17 cellular contexts compared by ENCODE assay signal in genomic region chr3:17069754-17070153, GRCh38.
"Had no signal": no experiment of that assay in that cellular context is flagged by ENCODE, and none has a peak within 500 bp of the region (broad histone marks: within the 10 kb centered on the region; RNA-seq: fewer than 3 reads in every experiment).

No MANE protein-coding gene starts in this region.

- H3K27me3 Mint-ChIP-seq: activated CD4-positive, alpha-beta T cell treated with anti-CD3 and anti-CD28 coated beads for 36 hours; activated naive CD4-positive, alpha-beta T cell treated with anti-CD3 and anti-CD28 coated beads, Interleukin-2, amount 50 U/mL, for 24 hours; naive thymus-derived CD4-positive, alpha-beta T cell had no signal

- H3K27ac Mint-ChIP-seq: activated CD4-positive, alpha-beta T cell treated with anti-CD3 and anti-CD28 coated beads for 36 hours; T-helper 1 cell treated with Interleukin-12 subunit alpha and Interleukin-12 subunit beta and Interleukin-4 antibody, amounts not matched to agents 30 μg/mL and 1 μg/mL, for 36 hours had no signal

- FAIRE-seq: endometrium, urothelium cell line had no signal

- H3K27me3 ChIP-seq: ascending aorta, ovary, tibial nerve had no signal

- H3K4me3 ChIP-seq: ascending aorta, coronary artery, ovary, tibial nerve had no signal

- H3K4me1 ChIP-seq: ascending aorta, tibial nerve had no signal

- H3K9me3 Mint-ChIP-seq: T-helper 1 cell treated with Interleukin-12 subunit alpha and Interleukin-12 subunit beta and Interleukin-4 antibody, amounts not matched to agents 30 μg/mL and 1 μg/mL, for 36 hours had no signal

- ATAC-seq: activated CD4-positive, alpha-beta T cell treated with anti-CD3 and anti-CD28 coated beads for 36 hours; naive thymus-derived CD4-positive, alpha-beta T cell; stimulated activated naive CD8-positive, alpha-beta T cell treated with anti-CD3 and anti-CD28 coated beads, Interleukin-15, Interleukin-2, amounts not matched to agents 100 U/mL and 50 U/mL, for 24 hours had no signal

- H3K27ac ChIP-seq: ascending aorta, coronary artery, ovary, tibial nerve had no signal

- DNase-seq: activated CD4-positive, alpha-beta T cell treated with anti-CD3 and anti-CD28 coated beads for 36 hours; activated CD4-positive, alpha-beta T cell treated with anti-CD3 and anti-CD28 coated beads, Interleukin-2, amount 50 U/mL, for 48 hours; activated gamma-delta T cell; erythroblast; foreskin melanocyte; head of caudate nucleus; mesenchymal stem cell; naive thymus-derived CD4-positive, alpha-beta T cell; ovary; stimulated activated naive CD8-positive, alpha-beta T cell treated with anti-CD3 and anti-CD28 coated beads, Interleukin-15, Interleukin-2, amounts not matched to agents 100 U/mL and 50 U/mL, for 24 hours had no signal

- H3K36me3 ChIP-seq: ovary, tibial nerve had no signal

- H3K9me3 ChIP-seq: ascending aorta, ovary, tibial nerve had no signal

- H3K4me3 Mint-ChIP-seq: activated CD4-positive, alpha-beta T cell treated with anti-CD3 and anti-CD28 coated beads for 36 hours; activated naive CD4-positive, alpha-beta T cell treated with anti-CD3 and anti-CD28 coated beads, Interleukin-2, amount 50 U/mL, for 24 hours; naive thymus-derived CD4-positive, alpha-beta T cell; T-helper 1 cell treated with Interleukin-12 subunit alpha and Interleukin-12 subunit beta and Interleukin-4 antibody, amounts not matched to agents 30 μg/mL and 1 μg/mL, for 36 hours had no signal
